Comparison of ENCODE assay signal across 17 cellular contexts in genomic region chr14:61397607-61398006, GRCh38.
A peak's percentile ranks its signal among the peaks of the same experiment; 100 is the strongest.
DNase-seq lines count a peak whose midpoint lies in the region; ATAC-seq and TF ChIP-seq lines count a peak whose summit lies in the region.
"Had no signal": no experiment of that assay in that cellular context is flagged by ENCODE, and none has a peak within 500 bp of the region (broad histone marks: within the 10 kb centered on the region; RNA-seq: fewer than 3 reads in every experiment).

No MANE protein-coding gene starts in this region.

- no peak overlapping the region for H3K14ac ChIP-seq in trophoblast cell (ENCODE audit: low read length)

- no peak for ATAC-seq in CD4-positive, alpha-beta T cell (ENCODE audit: poor library complexity)
- peak; percentile 15 for ATAC-seq in activated CD8-positive, alpha-beta T cell treated with anti-CD3 and anti-CD28 coated beads, Interleukin-2, amount 10 ng/mL, durations not matched to agents 7 days and 5 days
- ATAC-seq: PC-3 had no signal

- H4K5ac ChIP-seq in mesendoderm (ENCODE audit: low read length): no peak overlapping the region

- no peak overlapping the region for H3K4ac ChIP-seq in mesendoderm (ENCODE audit: low read depth, low read length)
- no peak overlapping the region for H3K4ac ChIP-seq in trophoblast cell (ENCODE audit: low read depth, low read length)

- no peak overlapping the region for H2AFZ ChIP-seq in trophoblast cell (ENCODE audit: insufficient read depth, low read length, poor library complexity)

- H4K91ac ChIP-seq in trophoblast cell (ENCODE audit: low read depth, low read length): no peak overlapping the region

- no peak overlapping the region for H3K4me3 ChIP-seq in mesendoderm (ENCODE audit: low read length)
- H3K4me3 ChIP-seq in trophoblast cell (ENCODE audit: low read depth, low read length): no peak overlapping the region
- H3K4me3 ChIP-seq: BLaER1 treated with 17β-estradiol and CSF1 and Interleukin-3, amounts not matched to agents 10 nM and 100 nM had no signal

- H3K4me1 ChIP-seq in mesendoderm (ENCODE audit: control insufficient read depth, low read depth, low read length) (peaks cover 6% of the 10 kb centered on the region), trophoblast cell (ENCODE audit: control insufficient read depth in 1 of 2, insufficient read depth in 2 of 2, low read length in 2 of 2) (peaks cover 6% of the 10 kb centered on the region in 2 experiments)
- H3K4me1 ChIP-seq: BLaER1 treated with 17β-estradiol and CSF1 and Interleukin-3, amounts not matched to agents 10 nM and 100 nM; Caco-2 had no signal

- H2BK15ac ChIP-seq in mesendoderm (replicated peaks; ENCODE audit: low read depth): peak overlapping the region; percentile 36

- H3K27ac ChIP-seq in CD4-positive, alpha-beta T cell (ENCODE audit: low read depth, low read length): peak overlapping the region; percentile 52
- H3K27ac ChIP-seq in mesendoderm (ENCODE audit: low read depth, low read length) (no peak overlapping the region), trophoblast cell (ENCODE audit: low read depth, low read length) (no peak overlapping the region)
- H3K27ac ChIP-seq: BLaER1 treated with 17β-estradiol and CSF1 and Interleukin-3, amounts not matched to agents 10 nM and 100 nM; RWPE1 had no signal

- H2AK5ac ChIP-seq in mesendoderm (ENCODE audit: low read length): no peak overlapping the region
- H2AK5ac ChIP-seq in trophoblast cell (ENCODE audit: low read length): no peak overlapping the region

- H3K56ac ChIP-seq in mesendoderm (ENCODE audit: low read length): no peak overlapping the region

- no peak overlapping the region for H3K4me3 Mint-ChIP-seq in activated CD4-positive, alpha-beta memory T cell treated with anti-CD3 and anti-CD28 coated beads for 36 hours
- no peak overlapping the region for H3K4me3 Mint-ChIP-seq in activated CD4-positive, alpha-beta memory T cell treated with anti-CD3 and anti-CD28 coated beads, Interleukin-2, amount 10 ng/mL, durations not matched to agents 7 days and 5 days
- H3K4me3 Mint-ChIP-seq in CD4-positive, alpha-beta T cell: peak overlapping the region; percentile 46
- H3K4me3 Mint-ChIP-seq in activated CD8-positive, alpha-beta T cell treated with anti-CD3 and anti-CD28 coated beads, Interleukin-2, amount 10 ng/mL, durations not matched to agents 7 days and 5 days: peak overlapping the region; percentile 9

- TF ChIP-seq CTCF in CD4-positive, alpha-beta T cell (IDR thresholded peaks at IDR 0.05): no peak

- H3K36me3 Mint-ChIP-seq in activated CD4-positive, alpha-beta memory T cell treated with anti-CD3 and anti-CD28 coated beads for 36 hours: peaks cover 30% of the 10 kb centered on the region
- peaks cover 72% of the 10 kb centered on the region for H3K36me3 Mint-ChIP-seq in activated CD4-positive, alpha-beta memory T cell treated with anti-CD3 and anti-CD28 coated beads, Interleukin-2, amount 10 ng/mL, durations not matched to agents 7 days and 5 days (ENCODE audit: low read depth)
- H3K36me3 Mint-ChIP-seq in CD4-positive, alpha-beta T cell (ENCODE audit: low read depth): peaks cover 63% of the 10 kb centered on the region
- H3K36me3 Mint-ChIP-seq in activated CD8-positive, alpha-beta T cell treated with anti-CD3 and anti-CD28 coated beads, Interleukin-2, amount 10 ng/mL, durations not matched to agents 7 days and 5 days (ENCODE audit: low read depth): peaks cover 83% of the 10 kb centered on the region

- intact Hi-C loops in activated CD4-positive, alpha-beta memory T cell treated with anti-CD3 and anti-CD28 coated beads for 36 hours (cut with micrococcal nuclease): no loop called here
- intact Hi-C loops in CD4-positive, alpha-beta T cell (cut with DNase I, micrococcal nuclease): loop anchor here in 1 of 2 experiments (2.0 kb wide), 1 partner anchor 13 kb away; no protein-coding TSS in a partner anchor

- no peaks in the 10 kb centered on the region for H3K9me3 ChIP-seq in CD4-positive, alpha-beta T cell (ENCODE audit: control insufficient read depth, low read length)
- H3K9me3 ChIP-seq in trophoblast cell (ENCODE audit: insufficient read depth, low read depth, low read length): no peaks in the 10 kb centered on the region
- H3K9me3 ChIP-seq: Caco-2 had no signal

- H3K79me1 ChIP-seq in mesendoderm (ENCODE audit: low read length) (no peaks in the 10 kb centered on the region), trophoblast cell (ENCODE audit: low read length) (peaks cover 2% of the 10 kb centered on the region)

- H2BK120ac ChIP-seq in mesendoderm (ENCODE audit: low read depth, low read length) (no peak overlapping the region), trophoblast cell (ENCODE audit: insufficient read depth, low read length, poor library complexity) (no peak overlapping the region)

- no peak overlapping the region for H4K12ac ChIP-seq in trophoblast cell (ENCODE audit: low read depth, low read length)

- H3K18ac ChIP-seq in mesendoderm (ENCODE audit: low read length): no peak overlapping the region
- no peak overlapping the region for H3K18ac ChIP-seq in trophoblast cell (ENCODE audit: low read length)

- H3K36me3 ChIP-seq in mesendoderm (ENCODE audit: control insufficient read depth, insufficient read depth, low read length): no peaks in the 10 kb centered on the region
- peaks cover 3 to 6% of the 10 kb centered on the region in 2 experiments for H3K36me3 ChIP-seq in trophoblast cell (ENCODE audit: control insufficient read depth in 1 of 2, insufficient read depth in 2 of 2, low read length in 2 of 2)

- no peak overlapping the region for H2BK12ac ChIP-seq in trophoblast cell (ENCODE audit: low read length)

- no peak for DNase-seq in activated CD4-positive, alpha-beta memory T cell treated with anti-CD3 and anti-CD28 coated beads for 36 hours
- DNase-seq in activated CD4-positive, alpha-beta memory T cell treated with anti-CD3 and anti-CD28 coated beads, Interleukin-2, amount 10 ng/mL, durations not matched to agents 7 days and 5 days: no peak
- DNase-seq in CD4-positive, alpha-beta T cell: no peak
- no peak for DNase-seq in activated CD8-positive, alpha-beta T cell treated with anti-CD3 and anti-CD28 coated beads, Interleukin-2, amount 10 ng/mL, durations not matched to agents 7 days and 5 days
- DNase-seq in mesendoderm (no peak), trophoblast cell (no peak), DMS114 treated with DMSO at 0.1 percent for 48 hours (lab: John Stamatoyannopoulos, UW; ENCODE audit: unreplicated experiment) (no peak), ACHN (no peak)
- DNase-seq: Caco-2, EL, GOT3, NCI-H1417, NCI-H2029, NCI-H748 treated with DMSO at 0.1 percent for 48 hours, PC-3 had no signal

- peaks cover 92% of the 10 kb centered on the region for H3K4me1 Mint-ChIP-seq in activated CD4-positive, alpha-beta memory T cell treated with anti-CD3 and anti-CD28 coated beads for 36 hours (ENCODE audit: low read depth)
- peaks cover 73% of the 10 kb centered on the region for H3K4me1 Mint-ChIP-seq in activated CD4-positive, alpha-beta memory T cell treated with anti-CD3 and anti-CD28 coated beads, Interleukin-2, amount 10 ng/mL, durations not matched to agents 7 days and 5 days
- peaks cover 96% of the 10 kb centered on the region for H3K4me1 Mint-ChIP-seq in CD4-positive, alpha-beta T cell (ENCODE audit: low read depth)
- H3K4me1 Mint-ChIP-seq in activated CD8-positive, alpha-beta T cell treated with anti-CD3 and anti-CD28 coated beads, Interleukin-2, amount 10 ng/mL, durations not matched to agents 7 days and 5 days (ENCODE audit: low read depth): peaks cover 60% of the 10 kb centered on the region

- H3K4me2 ChIP-seq in mesendoderm (ENCODE audit: low read length) (no peak overlapping the region), trophoblast cell (ENCODE audit: low read length) (no peak overlapping the region)
- H3K4me2 ChIP-seq: BLaER1 treated with 17β-estradiol and CSF1 and Interleukin-3, amounts not matched to agents 10 nM and 100 nM had no signal

- no peak overlapping the region for H3K23ac ChIP-seq in mesendoderm (ENCODE audit: low read length)
- no peak overlapping the region for H3K23ac ChIP-seq in trophoblast cell (ENCODE audit: low read length)

- H3K79me2 ChIP-seq in mesendoderm (ENCODE audit: control insufficient read depth, insufficient read depth, low read length) (no peaks in the 10 kb centered on the region), trophoblast cell (ENCODE audit: control insufficient read depth, insufficient read depth, low read length, poor library complexity) (peaks cover 2% of the 10 kb centered on the region)

- H3K27me3 Mint-ChIP-seq in activated CD4-positive, alpha-beta memory T cell treated with anti-CD3 and anti-CD28 coated beads for 36 hours: no peaks in the 10 kb centered on the region
- H3K27me3 Mint-ChIP-seq in activated CD4-positive, alpha-beta memory T cell treated with anti-CD3 and anti-CD28 coated beads, Interleukin-2, amount 10 ng/mL, durations not matched to agents 7 days and 5 days: no peaks in the 10 kb centered on the region
- H3K27me3 Mint-ChIP-seq in CD4-positive, alpha-beta T cell: no peaks in the 10 kb centered on the region
- H3K27me3 Mint-ChIP-seq in activated CD8-positive, alpha-beta T cell treated with anti-CD3 and anti-CD28 coated beads, Interleukin-2, amount 10 ng/mL, durations not matched to agents 7 days and 5 days (ENCODE audit: low read depth): no peaks in the 10 kb centered on the region

- H4K8ac ChIP-seq in mesendoderm (ENCODE audit: low read depth, low read length): no peak overlapping the region
- H4K8ac ChIP-seq in trophoblast cell (ENCODE audit: low read depth, low read length): no peak overlapping the region

- CTCF ChIA-PET in activated CD4-positive, alpha-beta memory T cell treated with anti-CD3 and anti-CD28 coated beads for 36 hours (lab: Charles Lee): no interaction called here
- CTCF ChIA-PET in activated CD4-positive, alpha-beta memory T cell treated with anti-CD3 and anti-CD28 coated beads, Interleukin-2, amount 10 ng/mL, durations not matched to agents 7 days and 5 days (lab: Charles Lee): interaction anchor here (1.1 kb wide), 1 partner anchor 104 kb away, joined by 3 read pairs; no protein-coding TSS in a partner anchor
- CTCF ChIA-PET in CD4-positive, alpha-beta T cell (lab: Charles Lee): no interaction called here
- CTCF ChIA-PET in activated CD8-positive, alpha-beta T cell treated with anti-CD3 and anti-CD28 coated beads, Interleukin-2, amount 10 ng/mL, durations not matched to agents 7 days and 5 days (lab: Charles Lee): interaction anchor here (2.9 kb wide), 1 partner anchor 12 kb away, joined by 10 read pairs; no protein-coding TSS in a partner anchor

- no peaks in the 10 kb centered on the region for H3K27me3 ChIP-seq in CD4-positive, alpha-beta T cell (ENCODE audit: control insufficient read depth, insufficient read depth, low read length)
- H3K27me3 ChIP-seq in mesendoderm (ENCODE audit: insufficient read depth, low read length, poor library complexity) (no peaks in the 10 kb centered on the region), trophoblast cell (ENCODE audit: insufficient read depth, low read length) (no peaks in the 10 kb centered on the region)
- H3K27me3 ChIP-seq: BLaER1 treated with 17β-estradiol and CSF1 and Interleukin-3, amounts not matched to agents 10 nM and 100 nM had no signal

- WGBS in mesendoderm (ENCODE audit: extremely low coverage, insufficient coverage, low lambda C conversion rate): no CpG with 5 or more reads among the region's 3 CpGs
- WGBS in trophoblast cell (ENCODE audit: extremely low coverage, insufficient coverage, insufficient read length): no CpG with 5 or more reads among the region's 3 CpGs

- H2BK5ac ChIP-seq in mesendoderm (ENCODE audit: low read length): no peak overlapping the region
- H2BK5ac ChIP-seq in trophoblast cell (ENCODE audit: low read depth, low read length, poor library complexity): no peak overlapping the region

- H3K27ac Mint-ChIP-seq in activated CD4-positive, alpha-beta memory T cell treated with anti-CD3 and anti-CD28 coated beads for 36 hours: peak overlapping the region; percentile 36
- no peak overlapping the region for H3K27ac Mint-ChIP-seq in activated CD4-positive, alpha-beta memory T cell treated with anti-CD3 and anti-CD28 coated beads, Interleukin-2, amount 10 ng/mL, durations not matched to agents 7 days and 5 days
- H3K27ac Mint-ChIP-seq in CD4-positive, alpha-beta T cell: peak overlapping the region; percentile 82
- H3K27ac Mint-ChIP-seq in activated CD8-positive, alpha-beta T cell treated with anti-CD3 and anti-CD28 coated beads, Interleukin-2, amount 10 ng/mL, durations not matched to agents 7 days and 5 days: peak overlapping the region; percentile 79

- H3K9me3 Mint-ChIP-seq in activated CD4-positive, alpha-beta memory T cell treated with anti-CD3 and anti-CD28 coated beads for 36 hours: no peaks in the 10 kb centered on the region
- no peaks in the 10 kb centered on the region for H3K9me3 Mint-ChIP-seq in activated CD4-positive, alpha-beta memory T cell treated with anti-CD3 and anti-CD28 coated beads, Interleukin-2, amount 10 ng/mL, durations not matched to agents 7 days and 5 days
- no peaks in the 10 kb centered on the region for H3K9me3 Mint-ChIP-seq in CD4-positive, alpha-beta T cell
- no peaks in the 10 kb centered on the region for H3K9me3 Mint-ChIP-seq in activated CD8-positive, alpha-beta T cell treated with anti-CD3 and anti-CD28 coated beads, Interleukin-2, amount 10 ng/mL, durations not matched to agents 7 days and 5 days (ENCODE audit: insufficient read depth)

- in situ Hi-C loops in ACHN (cut with HindIII; ENCODE audit: low pct_ligation_motif_present, low pct_unique_long_range_greater_than_20kb, low sequenced_read_pairs): no loop called here

- H3K9ac ChIP-seq in mesendoderm (ENCODE audit: low read length) (no peak overlapping the region), trophoblast cell (ENCODE audit: low read length) (no peak overlapping the region)
- H3K9ac ChIP-seq: BLaER1 treated with 17β-estradiol and CSF1 and Interleukin-3, amounts not matched to agents 10 nM and 100 nM had no signal

- POLR2A ChIA-PET in activated CD4-positive, alpha-beta memory T cell treated with anti-CD3 and anti-CD28 coated beads for 36 hours (lab: Charles Lee): no interaction called here
- POLR2A ChIA-PET in activated CD4-positive, alpha-beta memory T cell treated with anti-CD3 and anti-CD28 coated beads, Interleukin-2, amount 10 ng/mL, durations not matched to agents 7 days and 5 days (lab: Charles Lee): no interaction called here
- POLR2A ChIA-PET in CD4-positive, alpha-beta T cell (lab: Charles Lee): interaction anchor here (1.1 to 5.5 kb wide), 5 partner anchors 8 to 104 kb away, joined by 3 to 33 read pairs (median 5); no protein-coding TSS in a partner anchor
- POLR2A ChIA-PET in activated CD8-positive, alpha-beta T cell treated with anti-CD3 and anti-CD28 coated beads, Interleukin-2, amount 10 ng/mL, durations not matched to agents 7 days and 5 days (lab: Charles Lee): interaction anchor here (0.8 to 1.0 kb wide), 4 partner anchors 9 to 32 kb away, joined by 3 to 4 read pairs (median 3); no protein-coding TSS in a partner anchor

Comparison
In these comparisons a context has a peak if more than half of its experiments do, and no peak if none do; other contexts are left out.
1. CTCF ChIA-PET loops: an anchor here in activated CD4-positive, alpha-beta memory T cell treated with anti-CD3 and anti-CD28 coated beads, Interleukin-2, amount 10 ng/mL, durations not matched to agents 7 days and 5 days (1.1 kb wide) and activated CD8-positive, alpha-beta T cell treated with anti-CD3 and anti-CD28 coated beads, Interleukin-2, amount 10 ng/mL, durations not matched to agents 7 days and 5 days (2.9 kb wide); none called in activated CD4-positive, alpha-beta memory T cell treated with anti-CD3 and anti-CD28 coated beads for 36 hours and CD4-positive, alpha-beta T cell.
2. H3K4me3 Mint-ChIP-seq: peak in CD4-positive, alpha-beta T cell (single experiment) and activated CD8-positive, alpha-beta T cell treated with anti-CD3 and anti-CD28 coated beads, Interleukin-2, amount 10 ng/mL, durations not matched to agents 7 days and 5 days (single experiment); none in activated CD4-positive, alpha-beta memory T cell treated with anti-CD3 and anti-CD28 coated beads for 36 hours (single experiment) and activated CD4-positive, alpha-beta memory T cell treated with anti-CD3 and anti-CD28 coated beads, Interleukin-2, amount 10 ng/mL, durations not matched to agents 7 days and 5 days (single experiment).
3. POLR2A ChIA-PET loops: an anchor here in CD4-positive, alpha-beta T cell (1.1 to 5.5 kb wide) and activated CD8-positive, alpha-beta T cell treated with anti-CD3 and anti-CD28 coated beads, Interleukin-2, amount 10 ng/mL, durations not matched to agents 7 days and 5 days (0.8 to 1.0 kb wide); none called in activated CD4-positive, alpha-beta memory T cell treated with anti-CD3 and anti-CD28 coated beads for 36 hours and activated CD4-positive, alpha-beta memory T cell treated with anti-CD3 and anti-CD28 coated beads, Interleukin-2, amount 10 ng/mL, durations not matched to agents 7 days and 5 days.